9 cellular contexts compared by ENCODE assay signal in genomic region chr19:14006766-14007562, GRCh38. TPM values are rescaled to one million over a fixed set of nuclear protein-coding genes. Genes with fewer than 3 reads are reported as not detected.
A peak's percentile ranks its signal among the peaks of the same experiment; 100 is the strongest.
DNase-seq lines count a peak whose midpoint lies in the region; ATAC-seq and TF ChIP-seq lines count a peak whose summit lies in the region.
"Had no signal": no experiment of that assay in that cellular context is flagged by ENCODE, and none has a peak within 500 bp of the region (broad histone marks: within the 10 kb centered on the region; RNA-seq: fewer than 3 reads in every experiment).

No MANE protein-coding gene starts in this region.

- peak; percentile 15 for ATAC-seq in GM19463 (IDR thresholded peaks at IDR 0.05; ENCODE audit: unreplicated experiment)
- ATAC-seq in HG03521 (IDR thresholded peaks at IDR 0.05; ENCODE audit: unreplicated experiment): peak; percentile 20
- ATAC-seq in activated CD8-positive, alpha-beta T cell treated with anti-CD3 and anti-CD28 coated beads for 36 hours: peak; percentile 9

- no peak for DNase-seq in GM12864 (ENCODE audit: low read depth)
- DNase-seq in activated CD8-positive, alpha-beta T cell treated with anti-CD3 and anti-CD28 coated beads for 36 hours: peak; percentile 39
- no peak for DNase-seq in cardiac muscle cell (ENCODE audit: low read depth in 1 of 2, low spot score in 1 of 2)
- DNase-seq in retinal pigment epithelial cell (ENCODE audit: low read depth): no peak
- DNase-seq in kidney glomerular epithelial cell (lab: John Stamatoyannopoulos, UW): no peak
- DNase-seq in glomerular visceral epithelial cell (ENCODE audit: extremely low spot score): no peak

- H3K27ac Mint-ChIP-seq in activated CD8-positive, alpha-beta T cell treated with anti-CD3 and anti-CD28 coated beads for 36 hours: peak overlapping the region; percentile 98

- intact Hi-C loops in activated CD8-positive, alpha-beta T cell treated with anti-CD3 and anti-CD28 coated beads for 36 hours (cut with micrococcal nuclease): no loop called here

- H3K4me3 ChIP-seq in GM12864 (ENCODE audit: low read depth, low read length) (peak overlapping the region; percentile 86), cardiac muscle cell (peak overlapping the region; percentile 60), retinal pigment epithelial cell (ENCODE audit: low read length) (peak overlapping the region; percentile 66)

- CTCF ChIA-PET in activated CD8-positive, alpha-beta T cell treated with anti-CD3 and anti-CD28 coated beads for 36 hours (lab: Charles Lee): interaction anchor here (1.0 to 1.7 kb wide), 4 partner anchors 24 to 104 kb away, joined by 3 to 10 read pairs (median 4); partner anchors contain the start of gene IL27RA

- no peaks in the 10 kb centered on the region for H3K36me3 ChIP-seq in cardiac muscle cell

- TF ChIP-seq CTCF in GM12864 (IDR thresholded peaks at IDR 0.05; ENCODE audit: low read depth, low read length, missing control alignments) (no peak), cardiac muscle cell (IDR thresholded peaks at IDR 0.05; ENCODE audit: low read depth, low read length) (no peak), retinal pigment epithelial cell (conservative IDR thresholded peaks at IDR 0.05; ENCODE audit: low read depth, low read length) (no peak)
- no peak for TF ChIP-seq CTCF in activated CD8-positive, alpha-beta T cell treated with anti-CD3 and anti-CD28 coated beads for 36 hours (IDR thresholded peaks at IDR 0.05)

- H3K9me3 Mint-ChIP-seq in activated CD8-positive, alpha-beta T cell treated with anti-CD3 and anti-CD28 coated beads for 36 hours: no peaks in the 10 kb centered on the region

- H3K4me3 Mint-ChIP-seq in activated CD8-positive, alpha-beta T cell treated with anti-CD3 and anti-CD28 coated beads for 36 hours: peak overlapping the region; percentile 88

- no peaks in the 10 kb centered on the region for H3K27me3 ChIP-seq in cardiac muscle cell

- H3K27ac ChIP-seq in cardiac muscle cell: peak overlapping the region; percentile 96

- no peaks in the 10 kb centered on the region for H3K36me3 Mint-ChIP-seq in activated CD8-positive, alpha-beta T cell treated with anti-CD3 and anti-CD28 coated beads for 36 hours (ENCODE audit: low read depth)

- H3K9me3 ChIP-seq in cardiac muscle cell (ENCODE audit: low read depth): no peaks in the 10 kb centered on the region

- no peaks in the 10 kb centered on the region for H3K27me3 Mint-ChIP-seq in activated CD8-positive, alpha-beta T cell treated with anti-CD3 and anti-CD28 coated beads for 36 hours

- peaks cover 32% of the 10 kb centered on the region for H3K4me1 Mint-ChIP-seq in activated CD8-positive, alpha-beta T cell treated with anti-CD3 and anti-CD28 coated beads for 36 hours (ENCODE audit: low read depth)

- no peaks in the 10 kb centered on the region for H3K4me1 ChIP-seq in cardiac muscle cell (ENCODE audit: low read depth)

- POLR2A ChIA-PET in activated CD8-positive, alpha-beta T cell treated with anti-CD3 and anti-CD28 coated beads for 36 hours (lab: Charles Lee): interaction anchor here (0.6 to 9.9 kb wide), 6 partner anchors 20 to 129 kb away, joined by 3 to 96 read pairs (median 4); partner anchors contain the start of gene IL27RA

RNA-seq across cellular contexts. Expression of gene RFX1, which starts 0.8 kb away (rescaled TPM):
- 10 to 100 TPM; 13.3 to 14.1 TPM for total RNA-seq in activated CD8-positive, alpha-beta T cell treated with anti-CD3 and anti-CD28 coated beads for 36 hours
- total RNA-seq in cardiac muscle cell: 8.9 TPM in 2 replicates
- polyA plus RNA-seq in cardiac muscle cell: 2.7 and 3.3 TPM in 2 replicates

RNA-seq across cellular contexts. Expression of gene RLN3, which starts 21.0 kb away (rescaled TPM):
- total RNA-seq in activated CD8-positive, alpha-beta T cell treated with anti-CD3 and anti-CD28 coated beads for 36 hours: not detected
- not detected in 2 replicates for total RNA-seq in cardiac muscle cell
- 0.44 TPM in 1 of 2 replicates, not detected in the other for polyA plus RNA-seq in cardiac muscle cell
- total RNA-seq: dermis microvascular lymphatic vessel endothelial cell had no signal

RNA-seq across cellular contexts. Expression of gene IL27RA, which starts 24.6 kb away (rescaled TPM):
- 10 to 100 TPM; 46.5 to 48.2 TPM for total RNA-seq in activated CD8-positive, alpha-beta T cell treated with anti-CD3 and anti-CD28 coated beads for 36 hours
- total RNA-seq in cardiac muscle cell: 4.6 and 7.1 TPM in 2 replicates
- polyA plus RNA-seq in cardiac muscle cell: 4.3 and 17.1 TPM in 2 replicates

RNA-seq across cellular contexts. Expression of gene DCAF15, which starts 54.7 kb away (rescaled TPM):
- 10 to 100 TPM; 51.3 to 51.9 TPM for total RNA-seq in activated CD8-positive, alpha-beta T cell treated with anti-CD3 and anti-CD28 coated beads for 36 hours
- total RNA-seq in cardiac muscle cell: 44.6 and 48.1 TPM in 2 replicates
- polyA plus RNA-seq in cardiac muscle cell: 33.3 and 34.0 TPM in 2 replicates

RNA-seq across cellular contexts. Expression of gene PALM3, which starts 54.9 kb away (rescaled TPM):
- total RNA-seq in activated CD8-positive, alpha-beta T cell treated with anti-CD3 and anti-CD28 coated beads for 36 hours: not detected
- total RNA-seq in cardiac muscle cell: 0.25 and 0.30 TPM in 2 replicates
- polyA plus RNA-seq in cardiac muscle cell: 0.10 and 1.0 TPM in 2 replicates
